1 cellular context compared by ENCODE assay signal in genomic region chr2:239187464-239188253, GRCh38.
TF ChIP-seq lines count a peak whose summit lies in the region.

No MANE protein-coding gene starts in this region.

TF ChIP-seq in HepG2, 621 proteins besides CTCF, POLR2A, EP300 and RAD21 (continued from another document):
- no peak for TF ChIP-seq ZNF691 (CRISPR knock-in tag; IDR thresholded peaks at IDR 0.05; ENCODE audit: borderline replicate concordance, low read depth)
TF ChIP-seq in HepG2: peak in this region for 0.
